ENCODE assay signal across 1 cellular context in the genomic region with DNA sequence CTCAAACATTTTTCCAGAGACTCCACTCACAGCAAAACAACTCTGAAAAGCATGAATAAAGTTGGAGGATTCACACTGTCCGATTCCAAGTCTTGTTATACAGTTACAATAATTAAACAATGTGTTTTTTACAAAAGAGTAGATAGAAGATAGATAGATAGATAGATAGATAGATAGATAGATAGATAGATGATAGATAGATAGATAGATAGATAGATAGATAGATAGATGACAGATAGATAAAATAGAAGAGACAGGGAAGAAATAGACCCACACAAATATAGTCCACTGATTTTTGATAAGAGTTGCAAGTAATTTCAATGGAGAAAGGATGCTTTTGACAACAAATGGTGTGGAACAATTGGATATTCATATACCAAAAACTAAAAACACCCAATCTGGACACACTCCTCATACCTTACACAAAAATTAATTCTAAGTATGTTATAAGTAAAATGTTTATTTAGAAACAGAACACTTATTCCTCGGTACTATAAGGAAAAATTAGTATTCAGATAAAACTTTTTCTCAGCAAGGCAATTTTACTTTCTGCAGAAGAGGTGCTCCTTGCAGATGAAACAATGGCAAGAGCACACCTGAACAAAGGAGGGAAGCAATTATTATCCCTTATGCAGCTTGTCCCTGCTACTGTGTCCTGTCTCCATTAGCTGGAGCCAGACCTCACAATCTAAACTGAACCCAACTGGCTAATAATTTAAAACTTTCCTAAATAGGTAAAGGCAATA.
TF ChIP-seq lines count a peak whose summit lies in the region.

No MANE protein-coding gene starts in this region.

TF ChIP-seq in K562, 482 proteins besides CTCF, POLR2A, EP300 and RAD21:
- peak; percentile 82 for TF ChIP-seq TRIM28 (IDR thresholded peaks at IDR 0.05)
- TF ChIP-seq NR2F6 (CRISPR knock-in tag; IDR thresholded peaks at IDR 0.05), result no peak
- no peak for TF ChIP-seq FOSL1 (tag; conservative IDR thresholded peaks at IDR 0.05)
- peak; percentile 53; the same call in 1 of the 2 replicates for TF ChIP-seq GATAD2B (IDR thresholded peaks at IDR 0.05; ENCODE audit: borderline replicate concordance)
- TF ChIP-seq CBX5 (IDR thresholded peaks at IDR 0.05; ENCODE audit: borderline replicate concordance, low read depth), result peak; percentile 84; the same call in 1 of the 2 replicates
- TF ChIP-seq, protein P1, sequence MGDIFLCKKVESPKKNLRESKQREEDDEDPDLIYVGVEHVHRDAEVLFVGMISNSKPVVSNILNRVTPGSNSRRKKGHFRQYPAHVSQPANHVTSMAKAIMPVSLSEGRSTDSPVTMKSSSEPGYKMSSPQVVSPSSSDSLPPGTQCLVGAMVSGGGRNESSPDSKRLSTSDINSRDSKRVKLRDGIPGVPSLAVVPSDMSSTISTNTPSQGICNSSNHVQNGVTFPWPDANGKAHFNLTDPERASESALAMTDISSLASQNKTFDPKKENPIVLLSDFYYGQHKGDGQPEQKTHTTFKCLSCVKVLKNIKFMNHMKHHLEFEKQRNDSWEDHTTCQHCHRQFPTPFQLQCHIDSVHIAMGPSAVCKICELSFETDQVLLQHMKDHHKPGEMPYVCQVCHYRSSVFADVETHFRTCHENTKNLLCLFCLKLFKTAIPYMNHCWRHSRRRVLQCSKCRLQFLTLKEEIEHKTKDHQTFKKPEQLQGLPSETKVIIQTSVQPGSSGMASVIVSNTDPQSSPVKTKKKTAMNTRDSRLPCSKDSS (IDR thresholded peaks at IDR 0.05; ENCODE audit: low read depth, partially characterized antibody), result peak; percentile 91
- TF ChIP-seq CHCHD3 (CRISPR knock-in tag; IDR thresholded peaks at IDR 0.05), result no peak
- no peak for TF ChIP-seq GTF2E2 (tag; IDR thresholded peaks at IDR 0.05)
- TF ChIP-seq ZNF668 (CRISPR knock-in tag; IDR thresholded peaks at IDR 0.05), result no peak
- TF ChIP-seq, protein P2, sequence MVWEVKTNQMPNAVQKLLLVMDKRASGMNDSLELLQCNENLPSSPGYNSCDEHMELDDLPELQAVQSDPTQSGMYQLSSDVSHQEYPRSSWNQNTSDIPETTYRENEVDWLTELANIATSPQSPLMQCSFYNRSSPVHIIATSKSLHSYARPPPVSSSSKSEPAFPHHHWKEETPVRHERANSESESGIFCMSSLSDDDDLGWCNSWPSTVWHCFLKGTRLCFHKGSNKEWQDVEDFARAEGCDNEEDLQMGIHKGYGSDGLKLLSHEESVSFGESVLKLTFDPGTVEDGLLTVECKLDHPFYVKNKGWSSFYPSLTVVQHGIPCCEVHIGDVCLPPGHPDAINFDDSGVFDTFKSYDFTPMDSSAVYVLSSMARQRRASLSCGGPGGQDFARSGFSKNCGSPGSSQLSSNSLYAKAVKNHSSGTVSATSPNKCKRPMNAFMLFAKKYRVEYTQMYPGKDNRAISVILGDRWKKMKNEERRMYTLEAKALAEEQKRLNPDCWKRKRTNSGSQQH (CRISPR knock-in tag; IDR thresholded peaks at IDR 0.05), result no peak
- peak in 1 of 2 experiments; percentile 98; a peak in 2 of 3 replicates for TF ChIP-seq CBX3 (IDR thresholded peaks at IDR 0.05; ENCODE audit: borderline replicate concordance in 1 of 2, low read length in 2 of 2)
- no peak for TF ChIP-seq MTA2 (IDR thresholded peaks at IDR 0.05; ENCODE audit: low read depth)
- TF ChIP-seq DACH1 (IDR thresholded peaks at IDR 0.05; ENCODE audit: partially characterized antibody), result peak; percentile 92
- no peak for TF ChIP-seq ZNF778 (CRISPR knock-in tag; IDR thresholded peaks at IDR 0.05)
- no peak for TF ChIP-seq ZNF57 (CRISPR knock-in tag; IDR thresholded peaks at IDR 0.05)
- TF ChIP-seq ZNF561 (CRISPR knock-in tag; conservative IDR thresholded peaks at IDR 0.05), result peak; percentile 78; the same call in 1 of the 2 replicates
- no peak for TF ChIP-seq RAD51 (IDR thresholded peaks at IDR 0.05; ENCODE audit: borderline replicate concordance, low read depth)
- TF ChIP-seq BRD4 (IDR thresholded peaks at IDR 0.05), result no peak
